21 cellular contexts compared by ENCODE assay signal in genomic region chr15:66491846-66492245, GRCh38. TPM values are rescaled to one million over a fixed set of nuclear protein-coding genes. Genes with fewer than 3 reads are reported as not detected.
DNase-seq lines count a peak whose midpoint lies in the region; ATAC-seq and TF ChIP-seq lines count a peak whose summit lies in the region.
"Had no signal": no experiment of that assay in that cellular context is flagged by ENCODE, and none has a peak within 500 bp of the region (broad histone marks: within the 10 kb centered on the region; RNA-seq: fewer than 3 reads in every experiment).

No MANE protein-coding gene starts in this region.

- H2AFZ ChIP-seq in PC-9, result no peak overlapping the region

- no peaks in the 10 kb centered on the region for H3K9me3 ChIP-seq in cardiac muscle cell (ENCODE audit: low read depth)
- no peaks in the 10 kb centered on the region for H3K9me3 ChIP-seq in PC-9 (ENCODE audit: insufficient read depth, low read depth)
- H3K9me3 ChIP-seq: Caco-2, SJCRH30 had no signal

- ATAC-seq in left cardiac atrium, result no peak
- no peak for ATAC-seq in stimulated activated naive B cell treated with anti-CD40 and anti-IgM and Interleukin-4, amounts not matched to agents 10 μg/mL and 1 μg/mL and 100 μg/mL, for 72 hours (replicated peaks)

- peaks cover 32% of the 10 kb centered on the region for H3K36me3 Mint-ChIP-seq in activated naive CD8-positive, alpha-beta T cell treated with anti-CD3 and anti-CD28 coated beads for 36 hours
- peaks cover 22 to 57% of the 10 kb centered on the region in 2 donors for H3K36me3 Mint-ChIP-seq in stimulated activated naive B cell treated with anti-CD40 and anti-IgM and Interleukin-4, amounts not matched to agents 10 μg/mL and 1 μg/mL and 100 μg/mL, for 72 hours

- CTCF ChIA-PET in PC-9 (lab: Charles Lee), result no interaction called here

- peak overlapping the region; percentile 40 for H3K27ac ChIP-seq in cardiac muscle cell
- peak overlapping the region; percentile 44 for H3K27ac ChIP-seq in PC-9
- H3K27ac ChIP-seq: RWPE1, SJCRH30 had no signal

- H3K27ac Mint-ChIP-seq in activated naive CD8-positive, alpha-beta T cell treated with anti-CD3 and anti-CD28 coated beads for 36 hours, result peak overlapping the region; percentile 75
- H3K27ac Mint-ChIP-seq in stimulated activated naive B cell treated with anti-CD40 and anti-IgM and Interleukin-4, amounts not matched to agents 10 μg/mL and 1 μg/mL and 100 μg/mL, for 72 hours, result peak overlapping the region; percentile 59
- H3K27ac Mint-ChIP-seq: IgD-negative memory B cell had no signal

- POLR2A ChIA-PET in PC-9 (lab: Charles Lee; ENCODE audit: unreplicated experiment), result no interaction called here

- peaks cover 51% of the 10 kb centered on the region for H3K36me3 ChIP-seq in cardiac muscle cell
- peaks cover 11% of the 10 kb centered on the region; the same call in 1 of the 2 replicates for H3K36me3 ChIP-seq in PC-9 (ENCODE audit: low read depth)

- H3K27me3 Mint-ChIP-seq in activated naive CD8-positive, alpha-beta T cell treated with anti-CD3 and anti-CD28 coated beads for 36 hours, result no peaks in the 10 kb centered on the region
- no peaks in the 10 kb centered on the region for H3K27me3 Mint-ChIP-seq in stimulated activated naive B cell treated with anti-CD40 and anti-IgM and Interleukin-4, amounts not matched to agents 10 μg/mL and 1 μg/mL and 100 μg/mL, for 72 hours
- H3K27me3 Mint-ChIP-seq: CD4-positive, CD25-positive, alpha-beta regulatory T cell; IgD-negative memory B cell had no signal

- no peaks in the 10 kb centered on the region for H3K9me3 Mint-ChIP-seq in activated naive CD8-positive, alpha-beta T cell treated with anti-CD3 and anti-CD28 coated beads for 36 hours
- H3K9me3 Mint-ChIP-seq in stimulated activated naive B cell treated with anti-CD40 and anti-IgM and Interleukin-4, amounts not matched to agents 10 μg/mL and 1 μg/mL and 100 μg/mL, for 72 hours, result no peaks in the 10 kb centered on the region
- H3K9me3 Mint-ChIP-seq: CD4-positive, CD25-positive, alpha-beta regulatory T cell; IgD-negative memory B cell had no signal

- peaks cover under 1% of the 10 kb centered on the region for H3K4me1 ChIP-seq in cardiac muscle cell (ENCODE audit: low read depth)
- peaks cover 27% of the 10 kb centered on the region for H3K4me1 ChIP-seq in PC-9 (replicated peaks; ENCODE audit: insufficient read depth)
- H3K4me1 ChIP-seq: SJCRH30 had no signal

- H3K4me3 Mint-ChIP-seq in activated naive CD8-positive, alpha-beta T cell treated with anti-CD3 and anti-CD28 coated beads for 36 hours, result no peak overlapping the region
- H3K4me3 Mint-ChIP-seq in stimulated activated naive B cell treated with anti-CD40 and anti-IgM and Interleukin-4, amounts not matched to agents 10 μg/mL and 1 μg/mL and 100 μg/mL, for 72 hours, result no peak overlapping the region
- H3K4me3 Mint-ChIP-seq: CD4-positive, CD25-positive, alpha-beta regulatory T cell; IgD-negative memory B cell had no signal

- DNase-seq in cardiac muscle cell (ENCODE audit: low read depth in 1 of 2, low spot score in 1 of 2), result no peak
- no peak for DNase-seq in left cardiac atrium
- peak in 1 of 2 experiments; percentile 56 for DNase-seq in PC-9
- no peak for DNase-seq in activated naive CD8-positive, alpha-beta T cell treated with anti-CD3 and anti-CD28 coated beads for 36 hours
- DNase-seq in stimulated activated naive B cell treated with anti-CD40 and anti-IgM and Interleukin-4, amounts not matched to agents 10 μg/mL and 1 μg/mL and 100 μg/mL, for 72 hours, result no peak
- no peak for DNase-seq in NAMALWA (ENCODE audit: low spot score)
- DNase-seq in KG1 (lab: John Stamatoyannopoulos, UW), result no peak
- DNase-seq: Caco-2; CD4-positive, CD25-positive, alpha-beta regulatory T cell; DMS153; HCEC 1CT; MV-4-11; NCI-H1436; NCI-H2029; NCI-H2171; NCI-H446 treated with DMSO at 0.1 percent for 48 hours; NCI-H748 treated with DMSO at 0.1 percent for 48 hours; OCI-M1; SJCRH30 had no signal

- peaks cover 28% of the 10 kb centered on the region for H3K4me1 Mint-ChIP-seq in activated naive CD8-positive, alpha-beta T cell treated with anti-CD3 and anti-CD28 coated beads for 36 hours
- peaks cover 12 to 29% of the 10 kb centered on the region in 2 donors for H3K4me1 Mint-ChIP-seq in stimulated activated naive B cell treated with anti-CD40 and anti-IgM and Interleukin-4, amounts not matched to agents 10 μg/mL and 1 μg/mL and 100 μg/mL, for 72 hours

- peaks cover 15% of the 10 kb centered on the region; the same call in 1 of the 2 replicates for H3F3A ChIP-seq in PC-9 (ENCODE audit: insufficient read depth, low read depth)

- intact Hi-C loops in left cardiac atrium (cut with DNase I) (loop anchor here in 1 of 2 donors (10.0 kb wide), 1 partner anchor 107 kb away; the partner anchor contains the start of gene MAP2K1), PC-9 (cut with micrococcal nuclease; ENCODE audit: unreplicated experiment) (loop anchor here (10.0 kb wide), 1 partner anchor 877 kb away; the partner anchor contains the start of gene INTS14)

- no peaks in the 10 kb centered on the region for H3K9me2 ChIP-seq in PC-9 (ENCODE audit: insufficient read depth)

- H3K27me3 ChIP-seq in cardiac muscle cell (no peaks in the 10 kb centered on the region), PC-9 (ENCODE audit: insufficient read depth, low read depth) (no peaks in the 10 kb centered on the region)
- H3K27me3 ChIP-seq: SJCRH30 had no signal

- peak overlapping the region; percentile 34; the same call in 1 of the 2 replicates for H3K4me2 ChIP-seq in PC-9

- H3K4me3 ChIP-seq in cardiac muscle cell (no peak overlapping the region), PC-9 (no peak overlapping the region)
- H3K4me3 ChIP-seq: SJCRH30 had no signal

- TF ChIP-seq CTCF in cardiac muscle cell (IDR thresholded peaks at IDR 0.05; ENCODE audit: low read depth, low read length), result no peak
- no peak for TF ChIP-seq CTCF in PC-9 (conservative IDR thresholded peaks at IDR 0.05)

- BruUV-seq in PC-9 (replicated peaks; lab: Mats Ljungman, UMichigan), result no TSS peak

- H3K79me2 ChIP-seq in PC-9 (ENCODE audit: low read depth), result peaks cover 12% of the 10 kb centered on the region

- H4K20me1 ChIP-seq in PC-9 (ENCODE audit: insufficient read depth), result no peaks in the 10 kb centered on the region

RNA-seq across cellular contexts. Expression of gene SNAPC5, which starts 5.7 kb away (rescaled TPM):
- total RNA-seq in cardiac muscle cell (59.5 and 72.1 TPM in 2 replicates), left cardiac atrium (10 to 100 TPM; 32.3 to 33.3 TPM), PC-9 (2021) (15.8 and 17.9 TPM in 2 replicates)
- 57.4 and 59.5 TPM in 2 replicates for polyA plus RNA-seq in cardiac muscle cell
- total RNA-seq in activated naive CD8-positive, alpha-beta T cell treated with anti-CD3 and anti-CD28 coated beads for 36 hours, result 10 to 100 TPM; 43.3 to 49.1 TPM

RNA-seq across cellular contexts. Expression of gene RPL4, which starts 12.8 kb away (rescaled TPM):
- total RNA-seq in cardiac muscle cell (3,878 and 4,535 TPM in 2 replicates), left cardiac atrium (1,000 to 10,000 TPM; 1,466 to 1,535 TPM), PC-9 (2021) (1,859 and 2,320 TPM in 2 replicates)
- 833 and 906 TPM in 2 replicates for polyA plus RNA-seq in cardiac muscle cell
- 1,000 to 10,000 TPM; 4,670 to 4,826 TPM for total RNA-seq in activated naive CD8-positive, alpha-beta T cell treated with anti-CD3 and anti-CD28 coated beads for 36 hours

RNA-seq across cellular contexts. Expression of gene ZWILCH, which starts 13.3 kb away (rescaled TPM):
- 7.5 and 9.5 TPM in 2 replicates for total RNA-seq in cardiac muscle cell
- 15.7 and 22.0 TPM in 2 replicates for polyA plus RNA-seq in cardiac muscle cell
- total RNA-seq in left cardiac atrium, result 1 to 10 TPM; 2.3 to 3.5 TPM
- total RNA-seq in PC-9 (2021), result 26.3 and 30.3 TPM in 2 replicates
- total RNA-seq in activated naive CD8-positive, alpha-beta T cell treated with anti-CD3 and anti-CD28 coated beads for 36 hours, result 10 to 100 TPM; 40.7 to 41.1 TPM
